In genomic region chr13:48000559-48001126, GRCh38 we compare ENCODE assay signal across 8 cellular contexts. TPM values are rescaled to one million over a fixed set of nuclear protein-coding genes. Genes with fewer than 3 reads are reported as not detected.
DNase-seq lines count a peak whose midpoint lies in the region; ATAC-seq, FAIRE-seq and TF ChIP-seq lines count a peak whose summit lies in the region.

No MANE protein-coding gene starts in this region.

- H3K27ac ChIP-seq in GM23338 (ENCODE audit: low read depth) (peak overlapping the region; percentile 67), testis (peak overlapping the region; percentile 79 to 83)

- H3K36me3 ChIP-seq in GM23338 (ENCODE audit: insufficient read depth): peaks cover 6% of the 10 kb centered on the region; the same call in 1 of the 2 replicates
- H3K36me3 ChIP-seq in bronchial epithelial cell (ENCODE audit: control insufficient read depth, insufficient read depth, low read length): peaks cover 1% of the 10 kb centered on the region
- H3K36me3 ChIP-seq in testis (ENCODE audit: low read depth, missing control alignments): no peaks in the 10 kb centered on the region

- TF ChIP-seq POLR2A in testis (IDR thresholded peaks at IDR 0.05): no peak

- H3K9me3 Mint-ChIP-seq in GM23338: no peaks in the 10 kb centered on the region

- 0 out of 2 replicates have a peak, but pooled peaks cover 4% of the 10 kb centered on the region for H3F3A ChIP-seq in GM23338 (replicated peaks; ENCODE audit: low read depth)

- no peaks in the 10 kb centered on the region; the same call in 1 of the 2 replicates for H4K20me1 ChIP-seq in GM23338 (replicated peaks; ENCODE audit: insufficient read depth)

- FAIRE-seq in bronchial epithelial cell (lab: Jason Lieb, UNC): no peak

- peaks cover 6% of the 10 kb centered on the region for H3K27me3 Mint-ChIP-seq in GM23338 (ENCODE audit: insufficient read depth, low read depth, poor library complexity)

- DNase-seq in NCI-H2227 (lab: John Stamatoyannopoulos, UW; ENCODE audit: unreplicated experiment) (peak; percentile 9), NCI-H2227 treated with DMSO at 0.1 percent for 48 hours (lab: John Stamatoyannopoulos, UW) (no peak), GM23338 (ENCODE audit: low spot score) (peak; percentile 50), M059J (ENCODE audit: low read depth) (peak; percentile 9), bronchial epithelial cell (ENCODE audit: low read depth) (peak; percentile 32), left kidney (ENCODE audit: low read depth, low spot score) (peak; percentile 58), testis (no peak), retina (no peak)

- H3K36me3 Mint-ChIP-seq in GM23338 (ENCODE audit: low read depth): peaks cover 17% of the 10 kb centered on the region

- peaks cover 30% of the 10 kb centered on the region for H3K4me1 Mint-ChIP-seq in GM23338

- H3K4me2 ChIP-seq in GM23338: peak overlapping the region; percentile 98

- H3K9me2 ChIP-seq in GM23338 (ENCODE audit: insufficient read depth): no peaks in the 10 kb centered on the region

- no peaks in the 10 kb centered on the region for H3K9me3 ChIP-seq in testis

- H3K4me3 ChIP-seq in GM23338: peak overlapping the region; percentile 96
- H3K4me3 ChIP-seq in bronchial epithelial cell (ENCODE audit: low read depth, low read length): peak overlapping the region; percentile 99
- H3K4me3 ChIP-seq in testis: peak overlapping the region; percentile 81 to 98

- 0% methylated on average over 3 to 6 of the region's 25 CpGs for WGBS in testis, 2 donors

- peak overlapping the region; percentile 82 for H2AFZ ChIP-seq in GM23338

- H3K4me3 Mint-ChIP-seq in GM23338: peak overlapping the region; percentile 93

- H3K27me3 ChIP-seq in GM23338 (ENCODE audit: insufficient read depth) (no peaks in the 10 kb centered on the region), bronchial epithelial cell (ENCODE audit: control insufficient read depth, insufficient read depth, low read length) (no peaks in the 10 kb centered on the region), testis (no peaks in the 10 kb centered on the region)

- H3K4me1 ChIP-seq in GM23338 (ENCODE audit: insufficient read depth): peaks cover 35% of the 10 kb centered on the region
- H3K4me1 ChIP-seq in testis: peaks cover 7% of the 10 kb centered on the region

- peak; percentile 60 for ATAC-seq in GM23338

- peak overlapping the region; percentile 88 for H3K27ac Mint-ChIP-seq in GM23338

- intact Hi-C loops in testis (cut with DNase I; ENCODE audit: low total_unique reads): no loop called here

- TF ChIP-seq CTCF in GM23338 (conservative IDR thresholded peaks at IDR 0.05; ENCODE audit: low read depth in 2 of 2) (no peak), bronchial epithelial cell (IDR thresholded peaks at IDR 0.05; ENCODE audit: insufficient read depth, low read length, severe bottlenecking) (no peak), testis (IDR thresholded peaks at IDR 0.05) (no peak)

- peaks cover 54% of the 10 kb centered on the region for H3K79me2 ChIP-seq in GM23338 (replicated peaks; ENCODE audit: insufficient read depth)

TF ChIP-seq in GM23338, 12 proteins besides CTCF, POLR2A, EP300 and RAD21 (continues in another document):
- TF ChIP-seq CREB1 (CRISPR knock-in tag; IDR thresholded peaks at IDR 0.05; ENCODE audit: low read depth) (no peak), ZNF462 (CRISPR knock-in tag; IDR thresholded peaks at IDR 0.05) (no peak), JUNB (IDR thresholded peaks at IDR 0.05; ENCODE audit: unreplicated experiment) (no peak), ZNF331 (CRISPR knock-in tag; IDR thresholded peaks at IDR 0.05; ENCODE audit: low read depth) (no peak)

RNA-seq across cellular contexts. Expression of gene SUCLA2, which starts 0.4 kb away (rescaled TPM):
- 62.3 and 84.2 TPM in 2 replicates for total RNA-seq in GM23338 (2014; rRNA removed; shearing (Covaris generic))
- polyA plus RNA-seq in GM23338 (2016; fragmentation: Nextera tagmentation; extraction: Ambion mirVana) (49.3 and 56.0 TPM in 2 replicates), testis (ENCODE audit: insufficient read depth, low read depth, low replicate concordance) (32.7 TPM)
- 34.1 and 45.4 TPM in 2 replicates for total RNA-seq in M059J (2014; rRNA removed; shearing (Covaris generic))
- total RNA-seq in bronchial epithelial cell (57.4 and 68.9 TPM in 2 replicates), testis (10 to 100 TPM; 41.5 to 50.0 TPM)

RNA-seq across cellular contexts. Expression of gene NUDT15, which starts 36.9 kb away (rescaled TPM):
- 56.7 and 59.3 TPM in 2 replicates for total RNA-seq in GM23338 (2014; rRNA removed; shearing (Covaris generic))
- polyA plus RNA-seq in GM23338 (2016; fragmentation: Nextera tagmentation; extraction: Ambion mirVana) (53.7 and 59.3 TPM in 2 replicates), testis (ENCODE audit: insufficient read depth, low read depth, low replicate concordance) (16.9 TPM)
- total RNA-seq in M059J (2014; rRNA removed; shearing (Covaris generic)): 16.7 and 24.2 TPM in 2 replicates
- total RNA-seq in bronchial epithelial cell (24.5 and 25.3 TPM in 2 replicates), testis (10 to 100 TPM; 11.1 to 12.3 TPM)

Comparison
In these comparisons a context has a peak if more than half of its experiments do, and no peak if none do; other contexts are left out.
1. DNase-seq: peak in NCI-H2227 (single experiment), GM23338 (single experiment), M059J (single experiment), bronchial epithelial cell (single experiment) and left kidney (single experiment); none in NCI-H2227 treated with DMSO at 0.1 percent for 48 hours (single experiment), testis (single experiment) and retina (single experiment).
2. Peak in every context shown above with its lines, with median percentiles within 50 percentile points of each other: H3K4me3 ChIP-seq.